Comparison of ENCODE assay signal across 8 cellular contexts in genomic region chr9:137034709-137035506, GRCh38. TPM values are rescaled to one million over a fixed set of nuclear protein-coding genes. Genes with fewer than 3 reads are reported as not detected.
DNase-seq lines count a peak whose midpoint lies in the region; ATAC-seq and TF ChIP-seq lines count a peak whose summit lies in the region.

No MANE protein-coding gene starts in this region.

- H3K9me3 Mint-ChIP-seq in WTC11 = no peaks in the 10 kb centered on the region

- CTCF ChIA-PET in WTC11 (lab: Charles Lee) = interaction anchor here (0.5 to 4.9 kb wide), 95 partner anchors 9 to 388 kb away, joined by 3 to 151 read pairs (median 6); partner anchors contain the start of genes AJM1, C8G, CLIC3 and EDF1

- H3K4me3 Mint-ChIP-seq in WTC11 = no peak overlapping the region

- peak; percentile 83 for TF ChIP-seq CTCF in WTC11 (IDR thresholded peaks at IDR 0.05)

- H3K4me1 Mint-ChIP-seq in WTC11 = no peaks in the 10 kb centered on the region

- H3K36me3 Mint-ChIP-seq in WTC11 = peaks cover 5% of the 10 kb centered on the region; the same call in 1 of the 2 replicates

- DNase-seq in Daoy (ENCODE audit: low read depth) (peak; percentile 92), NCI-H345 (lab: John Stamatoyannopoulos, UW) (peak; percentile 91), WTC11 (ENCODE audit: low spot score) (peak; percentile 90), T47D (ENCODE audit: low read depth in 1 of 2, low spot score in 1 of 2) (peak; percentile 91 to 95), islet precursor cell (peak; percentile 90)
- DNase-seq in stimulated activated CD4-positive, alpha-beta T cell treated with anti-CD3 and anti-CD28 coated beads, Interleukin-12 subunit alpha, Interleukin-12 subunit beta, amount 100 ng/mL, for 4 hours = peak; percentile 86

- POLR2A ChIA-PET in WTC11 (lab: Charles Lee) = interaction anchor here (0.8 to 1.0 kb wide), 3 partner anchors 12 to 187 kb away, joined by 3 to 4 read pairs (median 4); no protein-coding TSS in a partner anchor

- in situ Hi-C loops in T47D (cut with HindIII; ENCODE audit: low pct_unique_long_range_greater_than_20kb, low sequenced_read_pairs) = no loop called here

- H3K27ac Mint-ChIP-seq in WTC11 = no peak overlapping the region

- ATAC-seq in HG02623 (IDR thresholded peaks at IDR 0.05; ENCODE audit: unreplicated experiment) = peak; percentile 57
- peak; percentile 94 for ATAC-seq in WTC11
- no peak for ATAC-seq in GM19455 (IDR thresholded peaks at IDR 0.05; ENCODE audit: unreplicated experiment)

- H3K27me3 Mint-ChIP-seq in WTC11 (ENCODE audit: low read depth) = no peaks in the 10 kb centered on the region

TF ChIP-seq in WTC11, 78 proteins besides CTCF, POLR2A, EP300 and RAD21:
- no peak for TF ChIP-seq KAT7 (CRISPR knock-in tag; IDR thresholded peaks at IDR 0.05; ENCODE audit: borderline replicate concordance)
- TF ChIP-seq SP1 (CRISPR knock-in tag; conservative IDR thresholded peaks at IDR 0.05) = peak; percentile 36; the same call in 1 of the 2 replicates
- no peak for TF ChIP-seq ESRRA (CRISPR knock-in tag; IDR thresholded peaks at IDR 0.05; ENCODE audit: borderline replicate concordance)
- no peak for TF ChIP-seq SMAD4 (CRISPR knock-in tag; IDR thresholded peaks at IDR 0.05)
- no peak for TF ChIP-seq USF2 (CRISPR knock-in tag; IDR thresholded peaks at IDR 0.05)
- TF ChIP-seq AFF4 (CRISPR knock-in tag; IDR thresholded peaks at IDR 0.05; ENCODE audit: borderline replicate concordance) = no peak
- no peak for TF ChIP-seq NR1H2 (CRISPR knock-in tag; IDR thresholded peaks at IDR 0.05)
- no peak for TF ChIP-seq NR3C1 (CRISPR knock-in tag; conservative IDR thresholded peaks at IDR 0.05; ENCODE audit: low read depth)

RNA-seq across cellular contexts. Expression of gene FUT7, which starts 3.0 kb away (rescaled TPM):
- not detected in 2 replicates for total RNA-seq in Daoy (2014; rRNA removed; shearing (Covaris generic))
- not detected in 3 replicates for total RNA-seq in WTC11 (2021)

RNA-seq across cellular contexts. Expression of gene ABCA2, which starts 6.9 kb away (rescaled TPM):
- total RNA-seq in Daoy (2014; rRNA removed; shearing (Covaris generic)) = 1.2 and 2.2 TPM in 2 replicates
- 19.2 to 28.3 TPM (median 25.9 TPM) in 3 replicates for total RNA-seq in WTC11 (2021)

RNA-seq across cellular contexts. Expression of gene NPDC1, which starts 11.1 kb away (rescaled TPM):
- total RNA-seq in Daoy (2014; rRNA removed; shearing (Covaris generic)) = 15.9 and 17.4 TPM in 2 replicates
- total RNA-seq in WTC11 (2021) = 64.3 to 68.8 TPM (median 64.5 TPM) in 3 replicates

RNA-seq across cellular contexts. Expression of gene ENTPD2, which starts 19.0 kb away (rescaled TPM):
- total RNA-seq in Daoy (2014; rRNA removed; shearing (Covaris generic)) = not detected in 2 replicates
- total RNA-seq in WTC11 (2021) = 8.3 to 9.6 TPM (median 9.2 TPM) in 3 replicates

RNA-seq across cellular contexts. Expression of gene SAPCD2, which starts 35.4 kb away (rescaled TPM):
- 69.8 and 86.6 TPM in 2 replicates for total RNA-seq in Daoy (2014; rRNA removed; shearing (Covaris generic))
- total RNA-seq in WTC11 (2021) = 52.0 to 67.0 TPM (median 53.6 TPM) in 3 replicates
